Comparison of ENCODE assay signal across 20 cellular contexts in the genomic region with DNA sequence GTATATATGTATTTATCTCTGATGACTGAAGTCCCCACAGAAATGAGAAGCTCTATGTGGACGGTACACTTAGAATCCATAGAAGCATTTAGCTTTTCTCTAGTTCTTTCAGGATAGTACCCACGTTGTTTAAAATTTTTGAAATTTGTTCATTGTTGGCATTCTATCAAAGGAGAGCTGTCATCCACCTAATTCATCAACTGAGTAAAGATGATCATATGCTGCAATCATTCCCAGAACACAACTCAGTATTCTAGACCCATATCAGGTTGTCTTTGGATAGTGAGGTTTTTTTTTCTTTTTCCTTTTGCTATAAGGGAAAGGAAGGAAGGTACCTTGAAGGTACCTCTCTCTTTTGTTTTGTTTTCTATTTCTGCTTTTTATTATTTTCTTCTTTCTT.
"Had no signal": no experiment of that assay in that cellular context is flagged by ENCODE, and none has a peak within 500 bp of the region (broad histone marks: within the 10 kb centered on the region; RNA-seq: fewer than 3 reads in every experiment).

No MANE protein-coding gene starts in this region.

- H3K27ac Mint-ChIP-seq: activated naive CD4-positive, alpha-beta T cell treated with anti-CD3 and anti-CD28 coated beads, Interleukin-2, amount 50 U/mL, for 72 hours; activated T-helper 17 cell treated with anti-CD3 and anti-CD28 coated beads, Interleukin-2, amount 50 U/mL, for 72 hours; endodermal cell; nephron progenitor cell; stimulated activated effector memory CD8-positive, alpha-beta T cell treated with anti-CD3 and anti-CD28 coated beads, Interleukin-12 subunit alpha, Interleukin-12 subunit beta, amount 100 ng/mL, for 72 hours had no signal

- H3K9ac ChIP-seq: parathyroid adenoma had no signal

- H3K36me3 ChIP-seq: colonic mucosa, transverse colon had no signal

- H3K36me3 Mint-ChIP-seq: activated naive CD4-positive, alpha-beta T cell treated with anti-CD3 and anti-CD28 coated beads, Interleukin-2, amount 50 U/mL, for 72 hours had no signal

- H2AFZ ChIP-seq: parathyroid adenoma had no signal

- FAIRE-seq: urothelium cell line had no signal

- H3K9me3 Mint-ChIP-seq: activated naive CD4-positive, alpha-beta T cell treated with anti-CD3 and anti-CD28 coated beads, Interleukin-2, amount 50 U/mL, for 72 hours; activated T-helper 17 cell treated with anti-CD3 and anti-CD28 coated beads, Interleukin-2, amount 50 U/mL, for 72 hours; central memory CD8-positive, alpha-beta T cell; endodermal cell; nephron progenitor cell; stimulated activated effector memory CD8-positive, alpha-beta T cell treated with anti-CD3 and anti-CD28 coated beads, Interleukin-12 subunit alpha, Interleukin-12 subunit beta, amount 100 ng/mL, for 72 hours had no signal

- H3K79me2 ChIP-seq: parathyroid adenoma had no signal

- ATAC-seq: activated naive CD4-positive, alpha-beta T cell treated with anti-CD3 and anti-CD28 coated beads, Interleukin-2, amount 50 U/mL, for 72 hours; activated T-helper 17 cell treated with anti-CD3 and anti-CD28 coated beads, Interleukin-2, amount 50 U/mL, for 72 hours; left lobe of liver; lower lobe of right lung; mucosa of descending colon; right cardiac atrium; stimulated activated effector memory CD8-positive, alpha-beta T cell treated with anti-CD3 and anti-CD28 coated beads, Interleukin-12 subunit alpha, Interleukin-12 subunit beta, amount 100 ng/mL, for 72 hours had no signal

- H3K27ac ChIP-seq: ascending aorta, colonic mucosa, lower lobe of right lung, parathyroid adenoma, transverse colon had no signal

- H3K4me1 Mint-ChIP-seq: activated T-helper 17 cell treated with anti-CD3 and anti-CD28 coated beads, Interleukin-2, amount 50 U/mL, for 72 hours; central memory CD8-positive, alpha-beta T cell had no signal

- DNase-seq: activated T-cell treated with anti-CD3 and anti-CD28 coated beads, Interleukin-2, amount 50 U/mL, for 1 hour; colonic mucosa; endodermal cell; foreskin melanocyte; lower lobe of right lung; mesendoderm; mucosa of descending colon; nephron progenitor cell; stimulated activated CD4-positive, alpha-beta T cell treated with anti-CD3 and anti-CD28 coated beads, Interleukin-12 subunit alpha, Interleukin-12 subunit beta, amount 100 ng/mL, for 4 hours; stimulated activated CD4-positive, alpha-beta T cell treated with anti-CD3 and anti-CD28 coated beads, Interleukin-1b, Interleukin-23, amount 100 ng/mL, for 48 hours; transverse colon had no signal

- H3K27me3 Mint-ChIP-seq: activated T-helper 17 cell treated with anti-CD3 and anti-CD28 coated beads, Interleukin-2, amount 50 U/mL, for 72 hours; central memory CD8-positive, alpha-beta T cell had no signal

- H3K4me3 ChIP-seq: ascending aorta, colonic mucosa, lower lobe of right lung, mucosa of descending colon, transverse colon had no signal

- H3K4me3 Mint-ChIP-seq: activated T-helper 17 cell treated with anti-CD3 and anti-CD28 coated beads, Interleukin-2, amount 50 U/mL, for 72 hours; central memory CD8-positive, alpha-beta T cell; endodermal cell; nephron progenitor cell; stimulated activated effector memory CD8-positive, alpha-beta T cell treated with anti-CD3 and anti-CD28 coated beads, Interleukin-12 subunit alpha, Interleukin-12 subunit beta, amount 100 ng/mL, for 72 hours had no signal

- H3K4me1 ChIP-seq: colonic mucosa, lower lobe of right lung, parathyroid adenoma had no signal

- H3K27me3 ChIP-seq: ascending aorta, colonic mucosa, transverse colon had no signal

- H3K9me3 ChIP-seq: ascending aorta, colonic mucosa, lower lobe of right lung, mucosa of descending colon, transverse colon had no signal
